ENCODE assay signal across 9 cellular contexts in genomic region chrX:45774961-45775360, GRCh38.
DNase-seq lines count a peak whose midpoint lies in the region; FAIRE-seq and TF ChIP-seq lines count a peak whose summit lies in the region.
"Had no signal": no experiment of that assay in that cellular context is flagged by ENCODE, and none has a peak within 500 bp of the region (broad histone marks: within the 10 kb centered on the region; RNA-seq: fewer than 3 reads in every experiment).

No MANE protein-coding gene starts in this region.

- H3K4me3 Mint-ChIP-seq in chondrocyte (ENCODE audit: unreplicated experiment): peak overlapping the region; percentile 39
- H3K4me3 Mint-ChIP-seq in osteocyte (ENCODE audit: unreplicated experiment): peak overlapping the region; percentile 38

- FAIRE-seq in frontal cortex (lab: Jason Lieb, UNC): no peak

- H3K4me1 Mint-ChIP-seq in chondrocyte (ENCODE audit: low read depth) (peaks cover 67% of the 10 kb centered on the region), osteocyte (ENCODE audit: unreplicated experiment) (peaks cover 73% of the 10 kb centered on the region)

- TF ChIP-seq CTCF in chondrocyte (IDR thresholded peaks at IDR 0.05): no peak
- no peak for TF ChIP-seq CTCF in osteocyte (IDR thresholded peaks at IDR 0.05)

- H3K36me3 Mint-ChIP-seq in chondrocyte (ENCODE audit: low read depth): no peaks in the 10 kb centered on the region
- H3K36me3 Mint-ChIP-seq in osteocyte (ENCODE audit: unreplicated experiment): no peaks in the 10 kb centered on the region

- peaks cover 4% of the 10 kb centered on the region for H3K9me3 Mint-ChIP-seq in chondrocyte (ENCODE audit: low read depth)
- peaks cover 5% of the 10 kb centered on the region for H3K9me3 Mint-ChIP-seq in osteocyte (ENCODE audit: unreplicated experiment)

- DNase-seq in Daoy (ENCODE audit: low read depth) (peak; percentile 85), M059J (ENCODE audit: low read depth) (peak; percentile 82), chondrocyte (ENCODE audit: low spot score) (no peak), osteocyte (ENCODE audit: extremely low spot score, unreplicated experiment) (no peak), frontal cortex (ENCODE audit: low spot score in 2 of 2) (no peak), SW 1271 (lab: John Stamatoyannopoulos, UW) (no peak), inferior parietal cortex (ENCODE audit: extremely low spot score) (no peak), NCI-H1930 (lab: John Stamatoyannopoulos, UW) (no peak)
- DNase-seq: SHP77 had no signal

- H3K27ac Mint-ChIP-seq in chondrocyte (ENCODE audit: unreplicated experiment): peak overlapping the region; percentile 88
- H3K27ac Mint-ChIP-seq in osteocyte (ENCODE audit: unreplicated experiment): peak overlapping the region; percentile 90

- H3K27me3 Mint-ChIP-seq in chondrocyte (ENCODE audit: low read depth) (no peaks in the 10 kb centered on the region), osteocyte (ENCODE audit: unreplicated experiment) (no peaks in the 10 kb centered on the region)

Comparison
In these comparisons a context has a peak if more than half of its experiments do, and no peak if none do; other contexts are left out.
1. DNase-seq: peak in Daoy (single experiment) and M059J (single experiment); none in chondrocyte (single experiment), osteocyte (single experiment), frontal cortex (0 of 2), SW 1271 (0 of 2), inferior parietal cortex (single experiment) and NCI-H1930 (0 of 2).